Comparison of ENCODE assay signal across 26 cellular contexts in genomic region chr6:141988327-141988726, GRCh38.
"Had no signal": no experiment of that assay in that cellular context is flagged by ENCODE, and none has a peak within 500 bp of the region (broad histone marks: within the 10 kb centered on the region; RNA-seq: fewer than 3 reads in every experiment).

No MANE protein-coding gene starts in this region.

- H3K27me3 ChIP-seq: brain microvascular endothelial cell, dorsolateral prefrontal cortex had no signal

- H3K4me3 ChIP-seq: coronary artery, dorsolateral prefrontal cortex had no signal

- H3K36me3 ChIP-seq: brain microvascular endothelial cell, WERI-Rb-1 had no signal

- ATAC-seq: activated CD4-positive, CD25-positive, alpha-beta regulatory T cell treated with anti-CD3 and anti-CD28 coated beads, Interleukin-2, amount 50 U/mL, for 24 hours; activated CD8-positive, alpha-beta T cell treated with anti-CD3 and anti-CD28 coated beads for 36 hours; activated T-cell treated with anti-CD3 and anti-CD28 coated beads, Interleukin-2, amount 50 U/mL, for 4 hours; activated T-helper 17 cell treated with anti-CD3 and anti-CD28 coated beads, Interleukin-2, amount 50 U/mL, for 72 hours; esophagus mucosa; T-helper 17 cell had no signal

- DNase-seq: activated B cell treated with CpG ODN at 0.5 μM for 24 hours; activated CD4-positive, alpha-beta T cell treated with anti-CD3 and anti-CD28 coated beads for 48 hours; activated CD4-positive, alpha-beta T cell treated with anti-CD3 and anti-CD28 coated beads, Interleukin-2, amount 50 U/mL, for 1 hour; activated CD4-positive, alpha-beta T cell treated with anti-CD3 and anti-CD28 coated beads, Interleukin-2, amount 50 U/mL, for 48 hours; activated CD8-positive, alpha-beta memory T cell treated with anti-CD3 and anti-CD28 coated beads for 24 hours; activated CD8-positive, alpha-beta T cell treated with anti-CD3 and anti-CD28 coated beads for 36 hours; activated effector memory CD4-positive, alpha-beta T cell treated with Interleukin-2 at 50 U/mL for 16 hours; activated gamma-delta T cell treated with Interleukin-2 at 50 U/mL for 16 hours; activated naive CD4-positive, alpha-beta T cell treated with anti-CD3 and anti-CD28 coated beads, Interleukin-2, amount 50 U/mL, for 16 hours; activated naive CD4-positive, alpha-beta T cell treated with Interleukin-2 at 50 U/mL for 16 hours; activated T-cell treated with anti-CD3 and anti-CD28 coated beads, Interleukin-2, amount 50 U/mL, for 4 hours; amniotic stem cell; anterior cingulate cortex; brain microvascular endothelial cell; dorsolateral prefrontal cortex; effector memory CD4-positive, alpha-beta T cell; endodermal cell; foreskin fibroblast; head of caudate nucleus; T-helper 17 cell; T1000; WERI-Rb-1 had no signal

- H3K27ac ChIP-seq: brain microvascular endothelial cell, coronary artery, dorsolateral prefrontal cortex, WERI-Rb-1 had no signal
